23 cellular contexts compared by ENCODE assay signal in genomic region chr2:191516260-191516659, GRCh38.
DNase-seq lines count a peak whose midpoint lies in the region; ATAC-seq and TF ChIP-seq lines count a peak whose summit lies in the region.
"Had no signal": no experiment of that assay in that cellular context is flagged by ENCODE, and none has a peak within 500 bp of the region (broad histone marks: within the 10 kb centered on the region; RNA-seq: fewer than 3 reads in every experiment).

No MANE protein-coding gene starts in this region.

- H3K27ac ChIP-seq in SK-N-SH (ENCODE audit: low read depth in 2 of 2, low read length in 1 of 2): no peak overlapping the region
- no peak overlapping the region for H3K27ac ChIP-seq in fibroblast of lung (ENCODE audit: insufficient read depth, low read length)
- no peak overlapping the region for H3K27ac ChIP-seq in mesenchymal stem cell (ENCODE audit: low read length, poor library complexity, severe bottlenecking)
- H3K27ac ChIP-seq: 22Rv1; BLaER1 treated with 17β-estradiol and CSF1 and Interleukin-3, amounts not matched to agents 10 nM and 100 nM; KMS-11 had no signal

- CTCF ChIA-PET in SK-N-SH (lab: Yijun Ruan, JAX): interaction anchor here (0.8 to 5.1 kb wide), 7 partner anchors 14 to 464 kb away, joined by 3 to 36 read pairs (median 5); no protein-coding TSS in a partner anchor

- no peak overlapping the region for H2BK15ac ChIP-seq in mesenchymal stem cell (ENCODE audit: low read depth, poor library complexity, severe bottlenecking)

- no peaks in the 10 kb centered on the region for H3K9me3 ChIP-seq in SK-N-SH
- H3K9me3 ChIP-seq in fibroblast of lung (ENCODE audit: control insufficient read depth, insufficient read depth, low read depth, low read length): no peaks in the 10 kb centered on the region
- no peaks in the 10 kb centered on the region for H3K9me3 ChIP-seq in mesenchymal stem cell (ENCODE audit: control insufficient read depth, low read length)
- H3K9me3 ChIP-seq: BLaER1 treated with 17β-estradiol and CSF1 and Interleukin-3, amounts not matched to agents 10 nM and 100 nM; HAP-1 had no signal

- H2BK120ac ChIP-seq in mesenchymal stem cell (ENCODE audit: low read depth, low read length): no peak overlapping the region

- H4K91ac ChIP-seq in mesenchymal stem cell (ENCODE audit: low read length): no peak overlapping the region

- H3K4me3 ChIP-seq in SK-N-SH (ENCODE audit: low read depth in 2 of 2, low read length in 1 of 2): no peak overlapping the region
- H3K4me3 ChIP-seq in fibroblast of lung (replicated peaks in 1 of 4; ENCODE audit: control extremely low read depth in 1 of 4, insufficient read depth in 1 of 4, low read depth in 3 of 4, low read length in 4 of 4): no peak overlapping the region
- peak overlapping the region in 1 of 2 experiments; percentile 50 for H3K4me3 ChIP-seq in mesenchymal stem cell (ENCODE audit: insufficient read depth in 1 of 2, low read depth in 1 of 2, low read length in 2 of 2)
- H3K4me3 ChIP-seq: BLaER1 treated with 17β-estradiol and CSF1 and Interleukin-3, amounts not matched to agents 10 nM and 100 nM; GM23338; HAP-1 had no signal

- H3K9ac ChIP-seq in SK-N-SH (no peak overlapping the region), fibroblast of lung (ENCODE audit: insufficient read depth, low read length) (no peak overlapping the region), mesenchymal stem cell (ENCODE audit: low read length) (peak overlapping the region; percentile 45)
- H3K9ac ChIP-seq: BLaER1 treated with 17β-estradiol and CSF1 and Interleukin-3, amounts not matched to agents 10 nM and 100 nM; KMS-11 had no signal

- no peak for TF ChIP-seq RAD21 in SK-N-SH (IDR thresholded peaks at IDR 0.05; ENCODE audit: low read length)

- POLR2A ChIA-PET in SK-N-SH (lab: Yijun Ruan, JAX): no interaction called here

- H2BK12ac ChIP-seq in mesenchymal stem cell (ENCODE audit: low read length in 2 of 2): no peak overlapping the region

- TF ChIP-seq EP300 in SK-N-SH (IDR thresholded peaks at IDR 0.05; ENCODE audit: borderline replicate concordance in 1 of 2, low read depth in 1 of 2, low read length in 1 of 2): no peak

- H4K20me1 ChIP-seq in SK-N-SH (ENCODE audit: insufficient read depth) (no peaks in the 10 kb centered on the region), fibroblast of lung (ENCODE audit: control insufficient read depth, extremely low read depth, insufficient read depth, low read length) (no peaks in the 10 kb centered on the region)
- H4K20me1 ChIP-seq: BLaER1 treated with 17β-estradiol and CSF1 and Interleukin-3, amounts not matched to agents 10 nM and 100 nM had no signal

- no peaks in the 10 kb centered on the region for H3K79me1 ChIP-seq in mesenchymal stem cell (replicated peaks; ENCODE audit: low read length, poor library complexity, severe bottlenecking)

- no peak overlapping the region for H2AK5ac ChIP-seq in mesenchymal stem cell (ENCODE audit: low read length, severe bottlenecking)

- 89% methylated on average over 4 of the region's 4 CpGs for WGBS in SK-N-SH (ENCODE audit: low lambda C conversion rate)
- WGBS in mesenchymal stem cell: 91% methylated on average over 4 of the region's 4 CpGs

- H3K18ac ChIP-seq in mesenchymal stem cell (ENCODE audit: low read depth in 1 of 2, low read length in 2 of 2): peak overlapping the region in 1 of 2 experiments; percentile 11

- no peak for TF ChIP-seq CTCF in SK-N-SH (IDR thresholded peaks at IDR 0.05)
- TF ChIP-seq CTCF in fibroblast of lung (conservative IDR thresholded peaks at IDR 0.05 in 1 of 2, IDR thresholded peaks at IDR 0.05 in 1 of 2; ENCODE audit: low read depth in 1 of 2, low read length in 2 of 2): no peak

- peaks cover 3% of the 10 kb centered on the region for H3F3A ChIP-seq in SK-N-SH (replicated peaks; ENCODE audit: insufficient read depth)

- H3K4me1 ChIP-seq in SK-N-SH (ENCODE audit: control insufficient read depth in 1 of 2, insufficient read depth in 2 of 2, low read depth in 1 of 2, low read length in 1 of 2): peaks cover 0 to 3% of the 10 kb centered on the region in 2 experiments; a peak in 2 of 4 replicates
- no peaks in the 10 kb centered on the region for H3K4me1 ChIP-seq in fibroblast of lung (ENCODE audit: control insufficient read depth, extremely low read depth, insufficient read depth, low read length)
- no peaks in the 10 kb centered on the region for H3K4me1 ChIP-seq in mesenchymal stem cell (ENCODE audit: control insufficient read depth, insufficient read depth, low read depth, low read length)
- H3K4me1 ChIP-seq: BLaER1 treated with 17β-estradiol and CSF1 and Interleukin-3, amounts not matched to agents 10 nM and 100 nM; HAP-1 had no signal

- H2BK5ac ChIP-seq in mesenchymal stem cell (ENCODE audit: low read depth, low read length, poor library complexity, severe bottlenecking): no peak overlapping the region

- no peak for DNase-seq in SK-N-SH
- no peak for DNase-seq in fibroblast of lung (ENCODE audit: low read depth in 2 of 2)
- no peak for DNase-seq in mesenchymal stem cell
- no peak for DNase-seq in DMS 273 (lab: John Stamatoyannopoulos, UW; ENCODE audit: unreplicated experiment)
- DNase-seq in activated CD4-positive, alpha-beta T cell treated with anti-CD3 and anti-CD28 coated beads for 1 hour: no peak
- DNase-seq in NOMO-1 treated with DMSO at 0.1 percent for 48 hours (lab: John Stamatoyannopoulos, UW; ENCODE audit: unreplicated experiment): no peak
- DNase-seq: CD4-positive, alpha-beta T cell; DMS53; HFFc6; NCI-H1048; NCI-H1694; NCI-H2081; NCI-H2227 treated with DMSO at 0.1 percent for 48 hours; NCI-H526 treated with DMSO at 0.1 percent for 48 hours; SIG-M5 had no signal

- H3K79me2 ChIP-seq in SK-N-SH (ENCODE audit: insufficient read depth) (no peaks in the 10 kb centered on the region), fibroblast of lung (ENCODE audit: control insufficient read depth, insufficient read depth, low read length) (no peaks in the 10 kb centered on the region)

- H3K4me2 ChIP-seq in SK-N-SH (no peak overlapping the region), fibroblast of lung (ENCODE audit: extremely low read depth, insufficient read depth, low read length) (peak overlapping the region; percentile 11), mesenchymal stem cell (ENCODE audit: low read length, poor library complexity, severe bottlenecking) (no peak overlapping the region)
- H3K4me2 ChIP-seq: BLaER1 treated with 17β-estradiol and CSF1 and Interleukin-3, amounts not matched to agents 10 nM and 100 nM; GM23338; KMS-11 had no signal

- no peak overlapping the region for H3K14ac ChIP-seq in mesenchymal stem cell (ENCODE audit: low read length in 2 of 2)

- H3K27me3 ChIP-seq in SK-N-SH (ENCODE audit: insufficient read depth): no peaks in the 10 kb centered on the region
- no peaks in the 10 kb centered on the region for H3K27me3 ChIP-seq in fibroblast of lung (ENCODE audit: control insufficient read depth, insufficient read depth, low read length)
- no peaks in the 10 kb centered on the region for H3K27me3 ChIP-seq in mesenchymal stem cell (ENCODE audit: control insufficient read depth in 1 of 2, insufficient read depth in 1 of 2, low read length in 2 of 2)
- H3K27me3 ChIP-seq: BLaER1 treated with 17β-estradiol and CSF1 and Interleukin-3, amounts not matched to agents 10 nM and 100 nM had no signal

- H4K8ac ChIP-seq in mesenchymal stem cell (ENCODE audit: low read length): no peak overlapping the region

- H2AFZ ChIP-seq in SK-N-SH (ENCODE audit: low read depth) (peak overlapping the region; percentile 48; the same call in 1 of the 2 replicates), fibroblast of lung (ENCODE audit: low read length) (peak overlapping the region; percentile 36), mesenchymal stem cell (ENCODE audit: low read depth, low read length) (no peak overlapping the region)
- H2AFZ ChIP-seq: GM23338 had no signal

- no peaks in the 10 kb centered on the region for H3K9me2 ChIP-seq in SK-N-SH

- ATAC-seq in SK-N-SH treated with all-trans-retinoic acid at 6 μM for 48 hours: no peak
- ATAC-seq in GM18870 (IDR thresholded peaks at IDR 0.05; ENCODE audit: unreplicated experiment): no peak
- ATAC-seq: GM23338, Panc1 had no signal

- no peak overlapping the region for H3K4ac ChIP-seq in mesenchymal stem cell (ENCODE audit: low read depth in 1 of 2, low read length in 2 of 2)

- no peak overlapping the region for H3K23ac ChIP-seq in mesenchymal stem cell (ENCODE audit: low read length in 2 of 2)

- H3K36me3 ChIP-seq in SK-N-SH (replicated peaks in 1 of 2; ENCODE audit: control insufficient read depth in 1 of 2, insufficient read depth in 2 of 2, low read length in 1 of 2) (no peaks in the 10 kb centered on the region), fibroblast of lung (ENCODE audit: control insufficient read depth, insufficient read depth, low read length) (no peaks in the 10 kb centered on the region), mesenchymal stem cell (ENCODE audit: control insufficient read depth in 1 of 2, insufficient read depth in 2 of 2, low read depth in 1 of 2, low read length in 2 of 2) (no peaks in the 10 kb centered on the region)
- H3K36me3 ChIP-seq: BLaER1 treated with 17β-estradiol and CSF1 and Interleukin-3, amounts not matched to agents 10 nM and 100 nM; HAP-1 had no signal

TF ChIP-seq in SK-N-SH, 30 proteins besides CTCF, POLR2A, EP300 and RAD21 (continues in another document):
- no peak for TF ChIP-seq GABPA (IDR thresholded peaks at IDR 0.05; ENCODE audit: low read depth)
- TF ChIP-seq MEF2A (IDR thresholded peaks at IDR 0.05; ENCODE audit: borderline replicate concordance, low read depth): no peak
- TF ChIP-seq FOXJ3 (CRISPR knock-in tag; IDR thresholded peaks at IDR 0.05): no peak
- TF ChIP-seq YY1 (IDR thresholded peaks at IDR 0.05; ENCODE audit: low read depth): no peak
- no peak for TF ChIP-seq FOSL2 (IDR thresholded peaks at IDR 0.05; ENCODE audit: borderline replicate concordance, low read depth)
- TF ChIP-seq SMC3 (IDR thresholded peaks at IDR 0.05; ENCODE audit: low read depth, low read length): no peak
- no peak for TF ChIP-seq MXI1 (IDR thresholded peaks at IDR 0.05; ENCODE audit: low read depth, low read length)
- TF ChIP-seq EZH2phosphoT487 (IDR thresholded peaks at IDR 0.05; ENCODE audit: borderline replicate concordance, low read depth): no peak

TF ChIP-seq in SK-N-SH treated with all-trans-retinoic acid at 6 μM for 48 hours, 23 proteins besides CTCF, POLR2A, EP300 and RAD21:
- no peak for TF ChIP-seq ARNTL (CRISPR knock-in tag; IDR thresholded peaks at IDR 0.05; ENCODE audit: borderline replicate concordance, low read depth)
TF ChIP-seq in SK-N-SH treated with all-trans-retinoic acid at 6 μM for 48 hours: peak in this region for 0.
